ENCODE assay signal across 1 cellular context in genomic region chr15:70378126-70379031, GRCh38.
TF ChIP-seq lines count a peak whose summit lies in the region.

No MANE protein-coding gene starts in this region.

TF ChIP-seq in HepG2, 621 proteins besides CTCF, POLR2A, EP300 and RAD21 (continued from another document):
- TF ChIP-seq, protein P1, sequence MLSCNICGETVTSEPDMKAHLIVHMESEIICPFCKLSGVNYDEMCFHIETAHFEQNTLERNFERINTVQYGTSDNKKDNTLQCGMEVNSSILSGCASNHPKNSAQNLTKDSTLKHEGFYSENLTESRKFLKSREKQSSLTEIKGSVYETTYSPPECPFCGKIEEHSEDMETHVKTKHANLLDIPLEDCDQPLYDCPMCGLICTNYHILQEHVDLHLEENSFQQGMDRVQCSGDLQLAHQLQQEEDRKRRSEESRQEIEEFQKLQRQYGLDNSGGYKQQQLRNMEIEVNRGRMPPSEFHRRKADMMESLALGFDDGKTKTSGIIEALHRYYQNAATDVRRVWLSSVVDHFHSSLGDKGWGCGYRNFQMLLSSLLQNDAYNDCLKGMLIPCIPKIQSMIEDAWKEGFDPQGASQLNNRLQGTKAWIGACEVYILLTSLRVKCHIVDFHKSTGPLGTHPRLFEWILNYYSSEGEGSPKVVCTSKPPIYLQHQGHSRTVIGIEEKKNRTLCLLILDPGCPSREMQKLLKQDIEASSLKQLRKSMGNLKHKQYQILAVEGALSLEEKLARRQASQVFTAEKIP (CRISPR knock-in tag; IDR thresholded peaks at IDR 0.05; ENCODE audit: borderline replicate concordance), result no peak
- no peak for TF ChIP-seq ZSCAN29 (CRISPR knock-in tag; conservative IDR thresholded peaks at IDR 0.05)
